In the genomic region with DNA sequence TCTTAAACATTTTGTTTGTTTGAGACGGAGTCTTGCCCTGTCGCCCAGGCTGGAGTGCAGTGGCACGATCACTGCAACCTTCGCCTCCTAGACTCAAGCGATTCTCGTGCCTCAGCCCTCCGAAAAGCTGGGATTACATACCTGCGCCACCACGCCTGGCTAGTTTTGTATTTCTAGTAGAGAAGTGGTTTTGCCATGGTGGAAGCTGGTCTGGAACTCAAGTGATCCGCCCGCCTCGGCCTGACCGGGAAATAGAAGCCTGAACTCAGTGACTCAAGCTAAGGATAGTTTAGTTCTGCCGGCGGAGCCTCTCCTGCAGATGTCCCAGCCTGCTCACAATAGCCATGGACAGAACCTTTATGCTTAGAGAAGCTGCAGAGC, we compare ENCODE assay signal across 8 cellular contexts. TPM values are rescaled to one million over a fixed set of nuclear protein-coding genes. Genes with fewer than 3 reads are reported as not detected.
DNase-seq lines count a peak whose midpoint lies in the region; ATAC-seq and TF ChIP-seq lines count a peak whose summit lies in the region.

No MANE protein-coding gene starts in this region.

- H3K9me2 ChIP-seq in DOHH2 (replicated peaks; ENCODE audit: control insufficient read depth, low read length), result no peaks in the 10 kb centered on the region

- DNase-seq in HL-60 (ENCODE audit: low read depth in 1 of 2, low spot score in 1 of 2) (peak in 1 of 2 experiments; percentile 61), SW480 (ENCODE audit: low spot score) (peak; percentile 49), left colon (peak; percentile 35 to 65), NK-92 (lab: John Stamatoyannopoulos, UW; ENCODE audit: unreplicated experiment) (no peak)
- peak; percentile 16 for DNase-seq in stimulated activated CD4-positive, alpha-beta T cell treated with anti-CD3 and anti-CD28 coated beads, Interleukin-4, amount 100 ng/mL, for 24 hours

- H3K27me3 ChIP-seq in DOHH2 (ENCODE audit: control insufficient read depth, low read length) (no peaks in the 10 kb centered on the region), HL-60 (ENCODE audit: insufficient read depth, poor library complexity, severe bottlenecking) (no peaks in the 10 kb centered on the region)

- H3K36me3 ChIP-seq in DOHH2 (ENCODE audit: control insufficient read depth, low read length), result peaks cover 30% of the 10 kb centered on the region

- intact Hi-C loops in left colon (cut with DNase I, micrococcal nuclease), result no loop called here

- peaks cover 10% of the 10 kb centered on the region for H3K4me1 ChIP-seq in DOHH2 (ENCODE audit: control insufficient read depth, low read length)

- ATAC-seq in GM19463 (IDR thresholded peaks at IDR 0.05; ENCODE audit: unreplicated experiment) (peak; percentile 21), left colon (peak; percentile 75)

- no peaks in the 10 kb centered on the region for H3K9me3 ChIP-seq in DOHH2 (ENCODE audit: control insufficient read depth, insufficient read depth, low read length)

- peak overlapping the region; percentile 80 for H3K4me3 ChIP-seq in DOHH2 (ENCODE audit: low read length)
- peak overlapping the region; percentile 71 for H3K4me3 ChIP-seq in HL-60 (replicated peaks; ENCODE audit: insufficient read depth, low read length)

- H3K27ac ChIP-seq in DOHH2 (ENCODE audit: low read depth, low read length), result peak overlapping the region; percentile 59
- H3K27ac ChIP-seq in HL-60 (replicated peaks), result peak overlapping the region; percentile 93
- H3K27ac ChIP-seq in cingulate gyrus (ENCODE audit: low read depth, low read length), result peak overlapping the region; percentile 95

- H3K79me2 ChIP-seq in DOHH2 (ENCODE audit: control insufficient read depth, low read length), result peaks cover 52% of the 10 kb centered on the region

- no peaks in the 10 kb centered on the region for H3F3A ChIP-seq in DOHH2 (ENCODE audit: control insufficient read depth, insufficient read depth)

- peak overlapping the region; percentile 87 for H3K4me2 ChIP-seq in DOHH2 (ENCODE audit: low read length)

- no peaks in the 10 kb centered on the region for H4K20me1 ChIP-seq in DOHH2 (ENCODE audit: control insufficient read depth, insufficient read depth, low read depth, low read length)

- TF ChIP-seq CTCF in DOHH2 (IDR thresholded peaks at IDR 0.05; ENCODE audit: low read depth, low read length, poor library complexity, severe bottlenecking), result no peak
- no peak for TF ChIP-seq CTCF in HL-60 (IDR thresholded peaks at IDR 0.05; ENCODE audit: insufficient read depth, low read length)

RNA-seq across cellular contexts. Expression of a gene that starts 53.0 kb away (rescaled TPM):
- total RNA-seq in left colon, result 10 to 100 TPM; 13.3 to 18.3 TPM
